Comparison of ENCODE assay signal across 8 cellular contexts in the genomic region with DNA sequence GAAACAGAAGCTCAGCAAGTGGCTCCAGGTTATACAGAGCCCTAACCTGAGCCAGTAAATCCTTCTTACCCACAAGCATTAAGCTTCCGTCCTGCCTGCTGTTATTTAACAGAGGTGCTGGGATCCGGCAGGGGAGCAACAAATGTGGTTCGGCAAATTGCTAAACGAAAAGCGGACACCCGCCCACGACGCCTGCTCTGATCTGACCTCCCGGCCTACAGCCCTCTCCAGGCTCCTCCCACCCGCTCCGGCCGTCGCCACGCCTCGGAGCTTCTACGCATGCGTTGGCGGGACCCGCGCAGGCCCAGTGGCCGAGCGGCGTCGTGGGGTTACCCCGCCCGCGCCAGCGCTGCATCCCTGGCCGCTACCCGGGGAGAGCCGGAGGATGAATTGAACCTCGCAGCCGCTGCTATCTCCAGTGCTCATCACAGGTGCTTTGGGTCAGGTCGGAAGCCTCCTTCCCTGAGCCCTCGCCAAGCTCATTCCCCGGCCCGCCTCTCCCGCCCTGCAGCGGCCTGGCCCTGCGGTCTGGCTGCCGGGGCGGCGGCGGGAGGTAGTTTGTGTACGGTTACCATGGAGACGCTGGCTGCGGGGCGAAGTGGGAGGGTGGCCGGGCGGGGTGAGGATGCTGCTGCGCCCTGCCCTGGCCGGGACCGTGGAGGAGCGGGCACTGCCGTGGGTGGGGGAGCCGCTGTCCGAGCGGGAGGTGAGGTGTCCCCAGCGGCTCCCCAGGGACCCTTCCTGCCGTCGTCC. TPM values are rescaled to one million over a fixed set of nuclear protein-coding genes. Genes with fewer than 3 reads are reported as not detected.
DNase-seq lines count a peak whose midpoint lies in the region; ATAC-seq and TF ChIP-seq lines count a peak whose summit lies in the region.

A gene with protein sequence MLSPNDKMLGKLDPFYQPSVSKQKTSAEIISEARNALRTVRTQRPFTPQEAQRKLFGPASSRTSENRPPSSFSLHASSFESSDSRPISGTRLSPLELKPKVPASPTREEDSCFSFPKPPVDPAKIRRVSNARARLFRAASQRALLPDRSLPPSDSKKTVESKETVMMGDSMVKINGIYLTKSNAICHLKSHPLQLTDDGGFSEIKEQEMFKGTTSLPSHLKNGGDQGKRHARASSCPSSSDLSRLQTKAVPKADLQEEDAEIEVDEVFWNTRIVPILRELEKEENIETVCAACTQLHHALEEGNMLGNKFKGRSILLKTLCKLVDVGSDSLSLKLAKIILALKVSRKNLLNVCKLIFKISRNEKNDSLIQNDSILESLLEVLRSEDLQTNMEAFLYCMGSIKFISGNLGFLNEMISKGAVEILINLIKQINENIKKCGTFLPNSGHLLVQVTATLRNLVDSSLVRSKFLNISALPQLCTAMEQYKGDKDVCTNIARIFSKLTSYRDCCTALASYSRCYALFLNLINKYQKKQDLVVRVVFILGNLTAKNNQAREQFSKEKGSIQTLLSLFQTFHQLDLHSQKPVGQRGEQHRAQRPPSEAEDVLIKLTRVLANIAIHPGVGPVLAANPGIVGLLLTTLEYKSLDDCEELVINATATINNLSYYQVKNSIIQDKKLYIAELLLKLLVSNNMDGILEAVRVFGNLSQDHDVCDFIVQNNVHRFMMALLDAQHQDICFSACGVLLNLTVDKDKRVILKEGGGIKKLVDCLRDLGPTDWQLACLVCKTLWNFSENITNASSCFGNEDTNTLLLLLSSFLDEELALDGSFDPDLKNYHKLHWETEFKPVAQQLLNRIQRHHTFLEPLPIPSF (plus strand): TSS at position 307 of the 753 bp plus-strand sequence. CDS start 5,846 bp downstream, outside the sequence.

- H3K9ac ChIP-seq in HUES64 (ENCODE audit: low read depth, low read length) (peak within 1 kb of the TSS; percentile 77), OCI-LY1 (ENCODE audit: low read length) (peak within 1 kb of the TSS; percentile 64)

- peaks cover 14% of the 10 kb centered on the region for H3K4me1 Mint-ChIP-seq in Calu3 (ENCODE audit: low read depth, unreplicated experiment)

- no peaks in the 10 kb centered on the region for H4K20me1 ChIP-seq in OCI-LY1 (ENCODE audit: insufficient read depth, low read length)

- CTCF ChIA-PET in Calu3 (lab: Charles Lee) = interaction anchor here (0.6 to 1.1 kb wide), 5 partner anchors 9 to 896 kb away, joined by 3 to 4 read pairs (median 3); no protein-coding TSS in a partner anchor

- H3K4me3 Mint-ChIP-seq in Calu3 (ENCODE audit: low read depth, unreplicated experiment) = peak within 1 kb of the TSS; percentile 91

- H3K36me3 Mint-ChIP-seq in Calu3 (ENCODE audit: insufficient read depth, unreplicated experiment) = peaks cover 19% of the 10 kb centered on the region

- H3K36me3 ChIP-seq in HUES64 (ENCODE audit: insufficient read depth, low read length) (no peaks in the 10 kb centered on the region), OCI-LY1 (ENCODE audit: insufficient read depth, low read length) (no peaks in the 10 kb centered on the region), mucosa of descending colon (ENCODE audit: low read depth) (no peaks in the 10 kb centered on the region)

- peak within 1 kb of the TSS; percentile 86 for H2AFZ ChIP-seq in OCI-LY1 (ENCODE audit: low read length)

- peak; percentile 95 for ATAC-seq in GM21515 (IDR thresholded peaks at IDR 0.05; ENCODE audit: unreplicated experiment)
- ATAC-seq in mucosa of descending colon = peak; percentile 98

- peak within 1 kb of the TSS; percentile 83 for H3K4me2 ChIP-seq in OCI-LY1 (ENCODE audit: low read length)

- H3K27me3 ChIP-seq in HUES64 (ENCODE audit: insufficient read depth, low read length) (no peaks in the 10 kb centered on the region), OCI-LY1 (ENCODE audit: insufficient read depth, low read length) (no peaks in the 10 kb centered on the region)

- H3K79me2 ChIP-seq in OCI-LY1 (ENCODE audit: insufficient read depth, low read length) = no peaks in the 10 kb centered on the region

- TF ChIP-seq CTCF in Calu3 (IDR thresholded peaks at IDR 0.05; ENCODE audit: unreplicated experiment) (no peak), OCI-LY1 (IDR thresholded peaks at IDR 0.05; ENCODE audit: low read length) (no peak), epithelial cell of proximal tubule (conservative IDR thresholded peaks at IDR 0.05; ENCODE audit: low read depth, low read length) (no peak), mucosa of descending colon (IDR thresholded peaks at IDR 0.05) (no peak)

- peak within 1 kb of the TSS; percentile 23 for H3K27ac Mint-ChIP-seq in Calu3 (ENCODE audit: unreplicated experiment)

- H3K4me1 ChIP-seq in HUES64 (ENCODE audit: insufficient read depth, low read length) (peaks cover 6% of the 10 kb centered on the region; the same call in 1 of the 2 replicates), OCI-LY1 (ENCODE audit: insufficient read depth, low read length, severe bottlenecking) (peaks cover 13% of the 10 kb centered on the region), mucosa of descending colon (ENCODE audit: low read depth) (peaks cover 4% of the 10 kb centered on the region)

- no TSS peak for BruUV-seq in Calu3 (replicated peaks; lab: Mats Ljungman, UMichigan)

- intact Hi-C loops in Calu3 (cut with micrococcal nuclease; ENCODE audit: unreplicated experiment) (no loop called here), mucosa of descending colon (cut with DNase I, micrococcal nuclease) (no loop called here)

- no peaks in the 10 kb centered on the region for H3K9me3 ChIP-seq in HUES64 (ENCODE audit: insufficient read depth, low read depth, low read length)
- H3K9me3 ChIP-seq in OCI-LY1 (ENCODE audit: low read length) = no peaks in the 10 kb centered on the region
- no peaks in the 10 kb centered on the region for H3K9me3 ChIP-seq in mucosa of descending colon

- H3K27me3 Mint-ChIP-seq in Calu3 (ENCODE audit: unreplicated experiment) = no peaks in the 10 kb centered on the region

- H3K9me3 Mint-ChIP-seq in Calu3 (ENCODE audit: low read depth, unreplicated experiment) = no peaks in the 10 kb centered on the region

- H3F3A ChIP-seq in OCI-LY1 (ENCODE audit: insufficient read depth, low read length) = no peaks in the 10 kb centered on the region

- peak; percentile 94 for DNase-seq in Calu3
- peak; percentile 74 for DNase-seq in activated T-cell treated with anti-CD3 and anti-CD28 coated beads for 4 hours
- DNase-seq in epithelial cell of proximal tubule (ENCODE audit: low read depth) = no peak
- DNase-seq in mucosa of descending colon = peak; percentile 94 to 99 (median 95)
- peak; percentile 72 to 75 for DNase-seq in stimulated activated CD8-positive, alpha-beta memory T cell treated with anti-CD3 and anti-CD28 coated beads, Interleukin-4, amount 100 ng/mL, for 1 hour (ENCODE audit: low read depth in 2 of 2, low spot score in 1 of 2)

- H3K4me3 ChIP-seq in HUES64 (ENCODE audit: low read length) (peak within 1 kb of the TSS; percentile 93), OCI-LY1 (ENCODE audit: low read depth, low read length, poor library complexity, severe bottlenecking) (peak within 1 kb of the TSS; percentile 70), epithelial cell of proximal tubule (ENCODE audit: low read depth, low read length) (peak within 1 kb of the TSS; percentile 80), mucosa of descending colon (peak within 1 kb of the TSS; percentile 27)

- WGBS in HUES64 = under 1% methylated on average over 61 of the region's 61 CpGs

- no peak within 1 kb of the TSS for H3K27ac ChIP-seq in HUES64 (ENCODE audit: low read depth, low read length)
- H3K27ac ChIP-seq in OCI-LY1 (ENCODE audit: low read depth, low read length, poor library complexity, severe bottlenecking) = no peak within 1 kb of the TSS

- H3K9me2 ChIP-seq in OCI-LY1 (ENCODE audit: low read depth, low read length) = no peaks in the 10 kb centered on the region

RNA-seq across cellular contexts. Expression of the gene that starts here (rescaled TPM):
- total RNA-seq in Calu3 (2022) = 4.5 and 7.1 TPM in 2 replicates
- polyA plus RNA-seq in HUES64 (2013, experiment 1 of 2) = 3.1 TPM
- 3.9 TPM for polyA plus RNA-seq in HUES64 (2013, experiment 2 of 2)
- total RNA-seq in epithelial cell of proximal tubule = 0.58 and 1.7 TPM in 2 replicates
- total RNA-seq in mucosa of descending colon = 1 to 10 TPM; 3.5 to 5.5 (median 4.8) TPM

Comparison
In these comparisons a context has a peak if more than half of its experiments do, and no peak if none do; other contexts are left out.
1. H3K4me3 ChIP-seq: peak in every context shown above with its lines; median percentile 93 in HUES64; 80 in epithelial cell of proximal tubule; 70 in OCI-LY1; 27 in mucosa of descending colon.